Comparison of ENCODE assay signal across 28 cellular contexts in genomic region chr16:72137380-72138063, GRCh38.
"Had no signal": no experiment of that assay in that cellular context is flagged by ENCODE, and none has a peak within 500 bp of the region (broad histone marks: within the 10 kb centered on the region; RNA-seq: fewer than 3 reads in every experiment).

No MANE protein-coding gene starts in this region.

- H3K27ac ChIP-seq: breast epithelium, ovary, prostate gland, sigmoid colon, transverse colon had no signal

- H3K4me3 Mint-ChIP-seq: activated CD4-positive, alpha-beta memory T cell treated with anti-CD3 and anti-CD28 coated beads for 36 hours; activated CD4-positive, alpha-beta T cell treated with anti-CD3 and anti-CD28 coated beads, Interleukin-2, amount 10 ng/mL, durations not matched to agents 24 days and 14 days; activated T-helper 1 cell treated with anti-CD3 and anti-CD28 coated beads, Interleukin-12 subunit alpha, Interleukin-12 subunit beta, Interleukin-2, Interleukin-4 antibody, amounts not matched to agents 30 ng/mL and 10 ng/mL and 1 ng/mL, durations not matched to agents 14 hours and 24 hours and 36 hours; mesothelial cell of epicardium; nephron progenitor cell; stimulated activated memory B cell treated with anti-CD40 and anti-IgM and Interleukin-4, amounts not matched to agents 10 μg/mL and 1 μg/mL and 100 μg/mL, for 72 hours had no signal

- H3K9me3 Mint-ChIP-seq: activated CD4-positive, alpha-beta memory T cell treated with anti-CD3 and anti-CD28 coated beads for 36 hours; activated CD4-positive, alpha-beta T cell treated with anti-CD3 and anti-CD28 coated beads, Interleukin-2, amount 10 ng/mL, durations not matched to agents 24 days and 14 days; activated T-helper 1 cell treated with anti-CD3 and anti-CD28 coated beads, Interleukin-12 subunit alpha, Interleukin-12 subunit beta, Interleukin-2, Interleukin-4 antibody, amounts not matched to agents 30 ng/mL and 10 ng/mL and 1 ng/mL, durations not matched to agents 14 hours and 24 hours and 36 hours; mesothelial cell of epicardium; nephron progenitor cell; stimulated activated memory B cell treated with anti-CD40 and anti-IgM and Interleukin-4, amounts not matched to agents 10 μg/mL and 1 μg/mL and 100 μg/mL, for 72 hours had no signal

- ATAC-seq: esophagus mucosa; left colon; stimulated activated memory B cell treated with anti-CD40 and anti-IgM and Interleukin-4, amounts not matched to agents 10 μg/mL and 1 μg/mL and 100 μg/mL, for 72 hours had no signal

- H3K27me3 ChIP-seq: breast epithelium, ovary, sigmoid colon, transverse colon had no signal

- H3K36me3 Mint-ChIP-seq: activated CD4-positive, alpha-beta memory T cell treated with anti-CD3 and anti-CD28 coated beads for 36 hours; mesothelial cell of epicardium had no signal

- H3K4me1 ChIP-seq: breast epithelium, prostate gland, sigmoid colon, transverse colon had no signal

- H3K4me1 Mint-ChIP-seq: activated CD4-positive, alpha-beta T cell treated with anti-CD3 and anti-CD28 coated beads, Interleukin-2, amount 10 ng/mL, durations not matched to agents 24 days and 14 days; mesothelial cell of epicardium; naive B cell; nephron progenitor cell; stimulated activated memory B cell treated with anti-CD40 and anti-IgM and Interleukin-4, amounts not matched to agents 10 μg/mL and 1 μg/mL and 100 μg/mL, for 72 hours had no signal

- H3K4me3 ChIP-seq: breast epithelium, ovary, prostate gland, sigmoid colon, transverse colon had no signal

- H3K9me3 ChIP-seq: breast epithelium, ovary, prostate gland, sigmoid colon, transverse colon had no signal

- H3K27ac Mint-ChIP-seq: activated CD4-positive, alpha-beta memory T cell treated with anti-CD3 and anti-CD28 coated beads for 36 hours; activated CD4-positive, alpha-beta T cell treated with anti-CD3 and anti-CD28 coated beads, Interleukin-2, amount 10 ng/mL, durations not matched to agents 24 days and 14 days; activated T-helper 1 cell treated with anti-CD3 and anti-CD28 coated beads, Interleukin-12 subunit alpha, Interleukin-12 subunit beta, Interleukin-2, Interleukin-4 antibody, amounts not matched to agents 30 ng/mL and 10 ng/mL and 1 ng/mL, durations not matched to agents 14 hours and 24 hours and 36 hours; mesothelial cell of epicardium; stimulated activated memory B cell treated with anti-CD40 and anti-IgM and Interleukin-4, amounts not matched to agents 10 μg/mL and 1 μg/mL and 100 μg/mL, for 72 hours had no signal

- DNase-seq: activated CD4-positive, alpha-beta memory T cell treated with anti-CD3 and anti-CD28 coated beads for 36 hours; activated CD4-positive, alpha-beta T cell treated with anti-CD3 and anti-CD28 coated beads, Interleukin-2, amount 10 ng/mL, durations not matched to agents 24 days and 14 days; activated CD8-positive, alpha-beta memory T cell treated with anti-CD3 and anti-CD28 coated beads, Interleukin-2, amount 50 U/mL, for 4 hours; activated gamma-delta T cell; activated naive CD4-positive, alpha-beta T cell treated with anti-CD3 and anti-CD28 coated beads, Interleukin-2, amount 50 U/mL, for 16 hours; activated T-cell treated with anti-CD3 and anti-CD28 coated beads, Interleukin-2, amount 50 U/mL, for 1 hour; central memory CD4-positive, alpha-beta T cell; foreskin fibroblast; head of caudate nucleus; hippocampal formation; kidney; left colon; naive B cell; nephron progenitor cell; ovary; retina; sigmoid colon; small intestine; stimulated activated CD4-positive, alpha-beta T cell treated with anti-CD3 and anti-CD28 coated beads, Interleukin-4, amount 100 ng/mL, for 24 hours; stimulated activated CD8-positive, alpha-beta memory T cell treated with anti-CD3 and anti-CD28 coated beads, Interleukin-4, amount 100 ng/mL, for 48 hours; T-helper 1 cell; transverse colon had no signal

- H3K36me3 ChIP-seq: breast epithelium, ovary, prostate gland, sigmoid colon, transverse colon had no signal

- H3K27me3 Mint-ChIP-seq: activated CD4-positive, alpha-beta T cell treated with anti-CD3 and anti-CD28 coated beads, Interleukin-2, amount 10 ng/mL, durations not matched to agents 24 days and 14 days; naive B cell; stimulated activated memory B cell treated with anti-CD40 and anti-IgM and Interleukin-4, amounts not matched to agents 10 μg/mL and 1 μg/mL and 100 μg/mL, for 72 hours had no signal
